30 cellular contexts compared by ENCODE assay signal in the genomic region with DNA sequence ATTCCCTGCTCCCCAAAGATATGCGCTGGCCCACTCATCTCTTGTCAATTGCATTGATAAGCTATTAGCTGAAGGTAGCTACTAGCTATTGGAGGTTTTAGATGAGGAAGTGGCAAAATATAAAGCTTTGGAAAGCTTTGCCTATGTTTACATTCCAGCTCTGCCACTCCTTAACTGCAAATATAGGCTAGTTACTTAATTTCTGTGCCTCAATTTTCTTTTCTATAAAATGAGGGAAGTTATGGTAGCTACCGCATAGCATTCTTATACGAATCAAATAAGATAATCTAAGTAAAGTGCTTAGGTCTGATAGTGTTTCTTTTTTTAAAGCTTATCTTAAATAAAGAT.
"Had no signal": no experiment of that assay in that cellular context is flagged by ENCODE, and none has a peak within 500 bp of the region (broad histone marks: within the 10 kb centered on the region; RNA-seq: fewer than 3 reads in every experiment).

No MANE protein-coding gene starts in this region.

- H3K9me3 ChIP-seq: adrenal gland, body of pancreas, breast epithelium, MG63, SJCRH30 had no signal

- H3K27ac Mint-ChIP-seq: activated CD4-positive, alpha-beta T cell treated with anti-CD3 and anti-CD28 coated beads, Interleukin-2, amount 10 ng/mL, durations not matched to agents 24 days and 14 days; activated CD8-positive, alpha-beta T cell treated with anti-CD3 and anti-CD28 coated beads for 36 hours; activated naive CD4-positive, alpha-beta T cell treated with anti-CD3 and anti-CD28 coated beads for 36 hours; activated naive CD4-positive, alpha-beta T cell treated with anti-CD3 and anti-CD28 coated beads, Interleukin-2, amount 50 U/mL, for 72 hours; activated T-cell treated with anti-CD3 and anti-CD28 coated beads, Interleukin-2, amount 50 U/mL, for 72 hours; activated T-helper 17 cell treated with anti-CD3 and anti-CD28 coated beads, Interleukin-2, amount 50 U/mL, for 72 hours had no signal

- H3K27me3 ChIP-seq: adrenal gland, body of pancreas, breast epithelium, MG63, SJCRH30 had no signal

- H3K36me3 ChIP-seq: adrenal gland, breast epithelium, MG63, SJCRH30, WERI-Rb-1 had no signal

- H3K4me1 ChIP-seq: adrenal gland, body of pancreas, breast epithelium, SJCRH30 had no signal

- H3K27ac ChIP-seq: adrenal gland, body of pancreas, breast epithelium, SJCRH30, SK-N-MC, WERI-Rb-1 had no signal

- H3K27me3 Mint-ChIP-seq: activated CD8-positive, alpha-beta T cell treated with anti-CD3 and anti-CD28 coated beads for 36 hours had no signal

- H3K4me3 ChIP-seq: adrenal gland, body of pancreas, breast epithelium, K562, MG63, SJCRH30, SK-N-MC had no signal

- H3K36me3 Mint-ChIP-seq: activated naive CD4-positive, alpha-beta T cell treated with anti-CD3 and anti-CD28 coated beads, Interleukin-2, amount 50 U/mL, for 72 hours had no signal

- H3K4me3 Mint-ChIP-seq: activated CD4-positive, alpha-beta T cell treated with anti-CD3 and anti-CD28 coated beads, Interleukin-2, amount 10 ng/mL, durations not matched to agents 24 days and 14 days; activated CD8-positive, alpha-beta T cell treated with anti-CD3 and anti-CD28 coated beads for 36 hours; activated naive CD4-positive, alpha-beta T cell treated with anti-CD3 and anti-CD28 coated beads for 36 hours; activated T-cell treated with anti-CD3 and anti-CD28 coated beads, Interleukin-2, amount 50 U/mL, for 72 hours; activated T-helper 17 cell treated with anti-CD3 and anti-CD28 coated beads, Interleukin-2, amount 50 U/mL, for 72 hours had no signal

- H3K9me3 Mint-ChIP-seq: activated CD8-positive, alpha-beta T cell treated with anti-CD3 and anti-CD28 coated beads for 36 hours; activated naive CD4-positive, alpha-beta T cell treated with anti-CD3 and anti-CD28 coated beads for 36 hours; activated naive CD4-positive, alpha-beta T cell treated with anti-CD3 and anti-CD28 coated beads, Interleukin-2, amount 50 U/mL, for 72 hours; activated T-cell treated with anti-CD3 and anti-CD28 coated beads, Interleukin-2, amount 50 U/mL, for 72 hours; activated T-helper 17 cell treated with anti-CD3 and anti-CD28 coated beads, Interleukin-2, amount 50 U/mL, for 72 hours had no signal

- H3K4me1 Mint-ChIP-seq: activated CD4-positive, alpha-beta T cell treated with anti-CD3 and anti-CD28 coated beads, Interleukin-2, amount 10 ng/mL, durations not matched to agents 24 days and 14 days; activated T-helper 17 cell treated with anti-CD3 and anti-CD28 coated beads, Interleukin-2, amount 50 U/mL, for 72 hours had no signal

- DNase-seq: activated CD4-positive, alpha-beta T cell treated with anti-CD3 and anti-CD28 coated beads for 1 hour; activated CD4-positive, alpha-beta T cell treated with anti-CD3 and anti-CD28 coated beads, Interleukin-2, amount 50 U/mL, for 4 hours; activated CD4-positive, CD25-positive, alpha-beta regulatory T cell; activated CD8-positive, alpha-beta T cell treated with anti-CD3 and anti-CD28 coated beads for 36 hours; activated gamma-delta T cell; activated naive CD4-positive, alpha-beta T cell treated with anti-CD3 and anti-CD28 coated beads for 36 hours; activated T-cell treated with anti-CD3 and anti-CD28 coated beads, Interleukin-2, amount 50 U/mL, for 1 hour; activated T-cell treated with anti-CD3 and anti-CD28 coated beads, Interleukin-2, amount 50 U/mL, for 72 hours; adrenal gland; body of pancreas; Karpas-422; MG63; NCI-H1092; NCI-H1436 treated with DMSO at 0.1 percent for 48 hours; NCI-H1694 treated with DMSO at 0.1 percent for 48 hours; NCI-H2029; NCI-H345; NCI-H524 treated with DMSO at 0.1 percent for 48 hours; NK-92 treated with Interleukin-12 subunit alpha and Interleukin-12 subunit beta, amount 100 ng/mL, for 24 hours; OCI-M1; Right ventricle myocardium superior; SJCRH30; T1000; WERI-Rb-1 had no signal

- ATAC-seq: activated CD8-positive, alpha-beta T cell treated with anti-CD3 and anti-CD28 coated beads for 36 hours; activated naive CD4-positive, alpha-beta T cell treated with anti-CD3 and anti-CD28 coated beads, Interleukin-2, amount 50 U/mL, for 72 hours; activated T-cell treated with anti-CD3 and anti-CD28 coated beads, Interleukin-2, amount 50 U/mL, for 72 hours; activated T-helper 17 cell treated with anti-CD3 and anti-CD28 coated beads, Interleukin-2, amount 50 U/mL, for 72 hours; body of pancreas; K562 had no signal
